9 cellular contexts compared by ENCODE assay signal in genomic region chr22:38310518-38311330, GRCh38. TPM values are rescaled to one million over a fixed set of nuclear protein-coding genes. Genes with fewer than 3 reads are reported as not detected.
DNase-seq lines count a peak whose midpoint lies in the region; ATAC-seq and TF ChIP-seq lines count a peak whose summit lies in the region.
"Had no signal": no experiment of that assay in that cellular context is flagged by ENCODE, and none has a peak within 500 bp of the region (broad histone marks: within the 10 kb centered on the region; RNA-seq: fewer than 3 reads in every experiment).

No MANE protein-coding gene starts in this region.

- intact Hi-C loops in left cardiac atrium (cut with DNase I) (no loop called here), spleen (cut with DNase I; ENCODE audit: low total_unique reads) (no loop called here)

- H3K36me3 ChIP-seq in HEK293 (ENCODE audit: control insufficient read depth in 2 of 2, insufficient read depth in 1 of 2, low read length in 2 of 2): peaks cover 12 to 91% of the 10 kb centered on the region in 2 experiments; a peak in 2 of 3 replicates
- H3K36me3 ChIP-seq in spleen: peaks cover 0 to 62% (median 6%) of the 10 kb centered on the region in 6 donors
- H3K36me3 ChIP-seq in H7 (replicated peaks; ENCODE audit: control insufficient read depth, insufficient read depth, low read length): peaks cover 46% of the 10 kb centered on the region

- H3K9me3 ChIP-seq in HEK293 (ENCODE audit: control insufficient read depth, insufficient read depth, low read depth, low read length) (no peaks in the 10 kb centered on the region), spleen (no peaks in the 10 kb centered on the region)

- no peak for ATAC-seq in activated naive CD4-positive, alpha-beta T cell treated with anti-CD3 and anti-CD28 coated beads, Interleukin-2, amount 50 U/mL, for 72 hours
- ATAC-seq in left cardiac atrium (peak; percentile 10 to 38), HG02981 (IDR thresholded peaks at IDR 0.05; ENCODE audit: unreplicated experiment) (no peak)

- WGBS in spleen, 5 donors: 69 to 81% (median 78%) methylated on average over 16 to 18 of the region's 18 CpGs

- POLR2A ChIA-PET in HEK293 (lab: Yijun Ruan, JAX): no interaction called here

- TF ChIP-seq POLR2A in spleen (IDR thresholded peaks at IDR 0.05): no peak

- H3K4me1 ChIP-seq in HEK293 (ENCODE audit: control insufficient read depth, insufficient read depth, low read length) (peaks cover 21% of the 10 kb centered on the region), spleen (peaks cover 53 to 100% (median 90%) of the 10 kb centered on the region in 6 donors)

- CTCF ChIA-PET in HEK293 (lab: Yijun Ruan, JAX): interaction anchor here (1.4 kb wide), 1 partner anchor 42 kb away, joined by 4 read pairs; no protein-coding TSS in a partner anchor

- TF ChIP-seq CTCF in HEK293 (tag by site-specific recombination; IDR thresholded peaks at IDR 0.05) (no peak), spleen (IDR thresholded peaks at IDR 0.05 in 8 of 11, conservative IDR thresholded peaks at IDR 0.05 in 3 of 11) (no peak)

- peaks cover 0 to 14% of the 10 kb centered on the region in 2 donors for H3K36me3 Mint-ChIP-seq in activated naive CD4-positive, alpha-beta T cell treated with anti-CD3 and anti-CD28 coated beads, Interleukin-2, amount 50 U/mL, for 72 hours

- peak overlapping the region; percentile 90 to 91 for H3K27ac Mint-ChIP-seq in activated naive CD4-positive, alpha-beta T cell treated with anti-CD3 and anti-CD28 coated beads, Interleukin-2, amount 50 U/mL, for 72 hours

- H3K4me3 ChIP-seq in HEK293 (ENCODE audit: low read depth, low read length) (no peak overlapping the region), spleen (no peak overlapping the region), H7 (ENCODE audit: insufficient read depth, low read depth, low read length) (no peak overlapping the region)

- peak overlapping the region; percentile 40 for H3K27ac ChIP-seq in HEK293 (ENCODE audit: extremely low read depth, low read depth, low read length)
- peak overlapping the region; percentile 9 to 97 (median 78) for H3K27ac ChIP-seq in spleen

- no peak for DNase-seq in activated naive CD4-positive, alpha-beta T cell treated with anti-CD3 and anti-CD28 coated beads, Interleukin-2, amount 50 U/mL, for 72 hours (ENCODE audit: low spot score in 2 of 2)
- DNase-seq in left cardiac atrium: no peak
- peak; percentile 70 for DNase-seq in spleen
- no peak for DNase-seq in H7
- no peak for DNase-seq in iPS-NIHi7 (ENCODE audit: extremely low spot score)
- no peak for DNase-seq in DMS 273 (lab: John Stamatoyannopoulos, UW; ENCODE audit: unreplicated experiment)
- DNase-seq: SW 1271 had no signal

- no peaks in the 10 kb centered on the region for H3K27me3 ChIP-seq in spleen (replicated peaks in 1 of 7)
- H3K27me3 ChIP-seq in H7 (ENCODE audit: control insufficient read depth, insufficient read depth, low read length): no peaks in the 10 kb centered on the region

- H3K9me3 Mint-ChIP-seq in activated naive CD4-positive, alpha-beta T cell treated with anti-CD3 and anti-CD28 coated beads, Interleukin-2, amount 50 U/mL, for 72 hours: no peaks in the 10 kb centered on the region

TF ChIP-seq in HEK293, 187 proteins besides CTCF, POLR2A, EP300 and RAD21:
- TF ChIP-seq ZSCAN4 (tag by site-specific recombination; IDR thresholded peaks at IDR 0.05) (no peak), ZNF626 (tag by site-specific recombination; IDR thresholded peaks at IDR 0.05) (no peak), ZFHX2 (tag by site-specific recombination; conservative IDR thresholded peaks at IDR 0.05) (no peak), ZNF184 (tag by site-specific recombination; IDR thresholded peaks at IDR 0.05) (no peak), ZBTB20 (tag by site-specific recombination; IDR thresholded peaks at IDR 0.05) (no peak), ZNF596 (tag by site-specific recombination; IDR thresholded peaks at IDR 0.05) (no peak)
- TF ChIP-seq, protein P1, sequence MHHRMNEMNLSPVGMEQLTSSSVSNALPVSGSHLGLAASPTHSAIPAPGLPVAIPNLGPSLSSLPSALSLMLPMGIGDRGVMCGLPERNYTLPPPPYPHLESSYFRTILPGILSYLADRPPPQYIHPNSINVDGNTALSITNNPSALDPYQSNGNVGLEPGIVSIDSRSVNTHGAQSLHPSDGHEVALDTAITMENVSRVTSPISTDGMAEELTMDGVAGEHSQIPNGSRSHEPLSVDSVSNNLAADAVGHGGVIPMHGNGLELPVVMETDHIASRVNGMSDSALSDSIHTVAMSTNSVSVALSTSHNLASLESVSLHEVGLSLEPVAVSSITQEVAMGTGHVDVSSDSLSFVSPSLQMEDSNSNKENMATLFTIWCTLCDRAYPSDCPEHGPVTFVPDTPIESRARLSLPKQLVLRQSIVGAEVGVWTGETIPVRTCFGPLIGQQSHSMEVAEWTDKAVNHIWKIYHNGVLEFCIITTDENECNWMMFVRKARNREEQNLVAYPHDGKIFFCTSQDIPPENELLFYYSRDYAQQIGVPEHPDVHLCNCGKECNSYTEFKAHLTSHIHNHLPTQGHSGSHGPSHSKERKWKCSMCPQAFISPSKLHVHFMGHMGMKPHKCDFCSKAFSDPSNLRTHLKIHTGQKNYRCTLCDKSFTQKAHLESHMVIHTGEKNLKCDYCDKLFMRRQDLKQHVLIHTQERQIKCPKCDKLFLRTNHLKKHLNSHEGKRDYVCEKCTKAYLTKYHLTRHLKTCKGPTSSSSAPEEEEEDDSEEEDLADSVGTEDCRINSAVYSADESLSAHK (tag by site-specific recombination; IDR thresholded peaks at IDR 0.05): no peak

RNA-seq across cellular contexts. Expression of gene CSNK1E, which starts 6.5 kb away (rescaled TPM):
- 100 to 1,000 TPM in 1 of 2 donors, 10 to 100 TPM in 1; 99.6 to 110 TPM for total RNA-seq in activated naive CD4-positive, alpha-beta T cell treated with anti-CD3 and anti-CD28 coated beads, Interleukin-2, amount 50 U/mL, for 72 hours
- 10 to 100 TPM; 69.2 to 90.5 TPM for total RNA-seq in left cardiac atrium
- total RNA-seq in spleen: 100 to 1,000 TPM in 5 of 7 donors, 10 to 100 TPM in 2; 59.0 to 157 (median 110) TPM
- polyA plus RNA-seq in spleen: 10 to 100 TPM; 32.8 to 73.9 (median 49.0) TPM
- total RNA-seq in H7 (2014; rRNA removed; shearing (Covaris generic)): 307 and 335 TPM in 2 replicates

RNA-seq across cellular contexts. Expression of gene TMEM184B, which starts 37.9 kb away (rescaled TPM):
- total RNA-seq in activated naive CD4-positive, alpha-beta T cell treated with anti-CD3 and anti-CD28 coated beads, Interleukin-2, amount 50 U/mL, for 72 hours: 10 to 100 TPM; 21.4 to 22.0 TPM
- total RNA-seq in left cardiac atrium (10 to 100 TPM; 47.2 to 60.3 TPM), spleen (100 to 1,000 TPM in 1 of 7 donors, 10 to 100 TPM in 6; 37.1 to 105 (median 65.6) TPM)
- 10 to 100 TPM in 1 of 3 donors, 1 to 10 TPM in 2; 5.0 to 18.3 (median 7.9) TPM for polyA plus RNA-seq in spleen
- 44.5 and 46.9 TPM in 2 replicates for total RNA-seq in H7 (2014; rRNA removed; shearing (Covaris generic))

Comparison
In these comparisons a context has a peak if more than half of its experiments do, and no peak if none do; other contexts are left out.
1. ATAC-seq: peak in left cardiac atrium (2 of 2); none in activated naive CD4-positive, alpha-beta T cell treated with anti-CD3 and anti-CD28 coated beads, Interleukin-2, amount 50 U/mL, for 72 hours (0 of 2) and HG02981 (single experiment).